ENCODE assay signal across 1 cellular context in the genomic region with DNA sequence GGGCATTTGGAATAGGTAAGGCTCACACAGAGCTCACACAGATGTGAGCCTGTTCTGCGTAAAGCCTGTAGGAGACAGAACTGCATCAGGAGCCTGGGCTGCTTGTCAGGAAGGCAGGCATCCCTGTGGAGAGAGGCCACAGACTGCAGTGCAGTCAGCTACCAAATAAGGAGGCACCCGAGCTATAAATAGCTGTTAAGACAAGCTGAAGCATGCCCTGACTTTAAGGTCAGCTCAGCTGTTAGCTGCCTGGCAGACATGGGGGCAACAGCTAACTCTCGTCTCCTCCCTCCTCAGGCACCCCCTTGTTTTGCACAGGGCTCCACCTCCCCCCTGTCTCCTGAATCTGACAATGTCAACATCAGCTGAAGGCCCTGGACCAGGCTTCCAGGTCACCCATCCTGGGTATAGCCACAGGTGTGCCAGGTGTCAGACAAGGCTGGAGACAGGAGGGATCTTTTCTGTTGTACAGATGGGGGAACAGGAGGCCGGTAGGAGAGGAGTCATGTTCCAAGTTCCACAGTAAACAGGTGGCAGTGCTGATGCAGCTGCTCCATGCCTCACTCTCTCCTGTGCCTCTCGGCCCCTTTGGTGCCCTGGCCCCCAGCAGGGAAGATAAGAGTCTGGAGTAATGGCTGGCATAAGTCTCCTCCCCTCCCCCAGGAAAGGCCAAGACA.
TF ChIP-seq lines count a peak whose summit lies in the region.

No MANE protein-coding gene starts in this region.

TF ChIP-seq in K562, 482 proteins besides CTCF, POLR2A, EP300 and RAD21 (continued from another document):
- 0 out of 2 replicates have a peak, but pooled peaks have one; percentile 10 for TF ChIP-seq GATAD2A (IDR thresholded peaks at IDR 0.05)
- TF ChIP-seq ZBTB11 (CRISPR knock-in tag; IDR thresholded peaks at IDR 0.05): 0 out of 6 replicates have a peak, but pooled peaks of 1 of the 3 experiments have one; percentile 15
- no peak for TF ChIP-seq SAFB (IDR thresholded peaks at IDR 0.05; ENCODE audit: borderline replicate concordance, low read depth, low read length)
- TF ChIP-seq IRF9 (tag; IDR thresholded peaks at IDR 0.05): 0 out of 2 replicates have a peak, but pooled peaks have one; percentile 2
- TF ChIP-seq SMARCA4 (IDR thresholded peaks at IDR 0.05): no peak
- TF ChIP-seq RBBP5 (IDR thresholded peaks at IDR 0.05; ENCODE audit: borderline replicate concordance, insufficient read depth, low read length, poor library complexity, severe bottlenecking): peak; percentile 12
- TF ChIP-seq DIDO1 (tag; IDR thresholded peaks at IDR 0.05; ENCODE audit: low read depth): 0 out of 2 replicates have a peak, but pooled peaks have one; percentile 34
- no peak for TF ChIP-seq HCFC1 (IDR thresholded peaks at IDR 0.05; ENCODE audit: low read depth, low read length)
- no peak for TF ChIP-seq NR4A1 (CRISPR knock-in tag; IDR thresholded peaks at IDR 0.05)
- TF ChIP-seq NR4A1 (tag; IDR thresholded peaks at IDR 0.05): peak; percentile 81
- TF ChIP-seq FOXK1 (CRISPR knock-in tag; IDR thresholded peaks at IDR 0.05; ENCODE audit: borderline replicate concordance): peak; percentile 61; the same call in 1 of the 2 replicates
- TF ChIP-seq MEF2A (IDR thresholded peaks at IDR 0.05; ENCODE audit: control insufficient read depth, low read depth, low read length): peak; percentile 88; the same call in 1 of the 2 replicates
- TF ChIP-seq TFAM (CRISPR knock-in tag; conservative IDR thresholded peaks at IDR 0.05): no peak
- TF ChIP-seq DMBX1 (CRISPR knock-in tag; IDR thresholded peaks at IDR 0.05; ENCODE audit: borderline replicate concordance): peak; percentile 63; the same call in 1 of the 2 replicates
- peak in 1 of 2 experiments; percentile 75; a peak in 2 of 4 replicates for TF ChIP-seq MAZ (CRISPR knock-in tag; conservative IDR thresholded peaks at IDR 0.05 in 1 of 2, IDR thresholded peaks at IDR 0.05 in 1 of 2)
- TF ChIP-seq FOXK2 (conservative IDR thresholded peaks at IDR 0.05 in 1 of 2, IDR thresholded peaks at IDR 0.05 in 1 of 2; ENCODE audit: low read depth in 2 of 2): peak in 1 of 2 experiments; percentile 21; a peak in 1 of 4 replicates
- TF ChIP-seq MEF2D (tag; conservative IDR thresholded peaks at IDR 0.05; ENCODE audit: low read depth): peak; percentile 95
- peak; percentile 70 for TF ChIP-seq ZNF592 (IDR thresholded peaks at IDR 0.05)
- TF ChIP-seq ERF (CRISPR knock-in tag; IDR thresholded peaks at IDR 0.05): 0 out of 2 replicates have a peak, but pooled peaks have one; percentile 30
- TF ChIP-seq SAFB2 (IDR thresholded peaks at IDR 0.05; ENCODE audit: borderline replicate concordance, low read depth, low read length, severe bottlenecking): no peak
- 0 out of 2 replicates have a peak, but pooled peaks have one; percentile 38 for TF ChIP-seq CTBP1 (IDR thresholded peaks at IDR 0.05; ENCODE audit: borderline replicate concordance)
- 0 out of 2 replicates have a peak, but pooled peaks have one; percentile 63 for TF ChIP-seq ZBTB17 (CRISPR knock-in tag; IDR thresholded peaks at IDR 0.05)
- peak; percentile 72; the same call in 1 of the 2 replicates for TF ChIP-seq TFAP4 (CRISPR knock-in tag; IDR thresholded peaks at IDR 0.05; ENCODE audit: borderline replicate concordance)
- no peak for TF ChIP-seq TEAD1 (CRISPR knock-in tag; IDR thresholded peaks at IDR 0.05)
- TF ChIP-seq, protein P1, sequence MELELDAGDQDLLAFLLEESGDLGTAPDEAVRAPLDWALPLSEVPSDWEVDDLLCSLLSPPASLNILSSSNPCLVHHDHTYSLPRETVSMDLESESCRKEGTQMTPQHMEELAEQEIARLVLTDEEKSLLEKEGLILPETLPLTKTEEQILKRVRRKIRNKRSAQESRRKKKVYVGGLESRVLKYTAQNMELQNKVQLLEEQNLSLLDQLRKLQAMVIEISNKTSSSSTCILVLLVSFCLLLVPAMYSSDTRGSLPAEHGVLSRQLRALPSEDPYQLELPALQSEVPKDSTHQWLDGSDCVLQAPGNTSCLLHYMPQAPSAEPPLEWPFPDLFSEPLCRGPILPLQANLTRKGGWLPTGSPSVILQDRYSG (tag; conservative IDR thresholded peaks at IDR 0.05; ENCODE audit: low read depth): 0 out of 2 replicates have a peak, but pooled peaks have one; percentile 24
- TF ChIP-seq ID3 (CRISPR knock-in tag; IDR thresholded peaks at IDR 0.05): no peak
- peak; percentile 63; the same call in 1 of the 2 replicates for TF ChIP-seq ID3 (tag; IDR thresholded peaks at IDR 0.05)
- TF ChIP-seq SRF (CRISPR knock-in tag; IDR thresholded peaks at IDR 0.05): peak in 1 of 2 experiments; percentile 80; a peak in 1 of 4 replicates
